ENCODE assay signal across 8 cellular contexts in the genomic region with DNA sequence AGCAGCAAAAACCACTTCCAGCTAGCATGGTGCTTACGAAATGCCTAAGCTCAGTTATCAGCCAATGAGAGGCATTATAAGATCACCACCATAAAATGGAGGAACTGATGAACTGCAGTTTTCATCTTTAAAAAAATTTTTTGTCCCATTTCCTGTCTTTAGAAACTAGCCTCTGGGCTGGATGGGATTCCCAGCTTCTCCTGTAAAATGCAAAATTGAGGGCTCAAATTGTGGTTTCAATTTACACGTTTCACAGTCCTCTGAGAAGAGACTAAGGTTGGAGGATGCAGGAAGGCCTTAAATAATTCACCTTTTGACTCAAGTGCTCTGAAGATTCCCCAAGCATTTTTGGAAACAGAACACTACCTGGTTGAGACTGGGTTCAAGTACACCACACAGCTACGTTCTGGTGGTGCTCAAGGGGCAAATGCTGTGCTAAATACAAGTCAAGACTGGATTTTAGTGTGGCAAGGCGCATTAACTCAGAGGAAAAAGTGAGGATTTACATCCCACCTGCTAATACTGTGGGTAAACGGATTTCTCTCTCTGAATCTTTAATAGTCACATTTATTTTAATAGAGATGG. TPM values are rescaled to one million over a fixed set of nuclear protein-coding genes. Genes with fewer than 3 reads are reported as not detected.
DNase-seq lines count a peak whose midpoint lies in the region; ATAC-seq and TF ChIP-seq lines count a peak whose summit lies in the region.

No MANE protein-coding gene starts in this region.

- H3K27ac Mint-ChIP-seq in T-helper 17 cell: peak overlapping the region; percentile 94

- peaks cover 3% of the 10 kb centered on the region for H3K36me3 Mint-ChIP-seq in T-helper 17 cell (ENCODE audit: low read depth)

- no peak overlapping the region for H4K8ac ChIP-seq in neuronal stem cell (ENCODE audit: low read depth, low read length)

- ATAC-seq in T-helper 17 cell (no peak), HG02623 (IDR thresholded peaks at IDR 0.05; ENCODE audit: unreplicated experiment) (no peak), HG02678 (IDR thresholded peaks at IDR 0.05; ENCODE audit: unreplicated experiment) (no peak)

- H3K23ac ChIP-seq in neuronal stem cell (ENCODE audit: low read depth, low read length, poor library complexity): no peak overlapping the region

- peak overlapping the region; percentile 71 for H3K4me2 ChIP-seq in neuronal stem cell (ENCODE audit: insufficient read depth, low read length, poor library complexity, severe bottlenecking)

- H3K4ac ChIP-seq in neuronal stem cell (ENCODE audit: low read length): no peak overlapping the region

- H3K27me3 Mint-ChIP-seq in T-helper 17 cell: no peaks in the 10 kb centered on the region

- H3K9me3 ChIP-seq in T-helper 17 cell (ENCODE audit: control insufficient read depth, low read length, poor library complexity, severe bottlenecking): no peaks in the 10 kb centered on the region
- H3K9me3 ChIP-seq in esophagus muscularis mucosa: no peaks in the 10 kb centered on the region
- H3K9me3 ChIP-seq in neuronal stem cell (replicated peaks in 1 of 2; ENCODE audit: control insufficient read depth in 2 of 2, insufficient read depth in 1 of 2, low read depth in 1 of 2, low read length in 2 of 2): peaks cover 0 to 7% of the 10 kb centered on the region in 2 donors

- H3K4me1 Mint-ChIP-seq in T-helper 17 cell: peaks cover 29% of the 10 kb centered on the region

- H3K4me1 ChIP-seq in esophagus muscularis mucosa (peaks cover 6 to 20% (median 18%) of the 10 kb centered on the region in 4 donors), neuronal stem cell (ENCODE audit: control insufficient read depth in 2 of 2, insufficient read depth in 1 of 2, low read depth in 1 of 2, low read length in 2 of 2) (no peaks in the 10 kb centered on the region)

- TF ChIP-seq CTCF in C4-2B (conservative IDR thresholded peaks at IDR 0.05) (no peak), HFF-Myc (IDR thresholded peaks at IDR 0.05; ENCODE audit: low read depth, low read length, missing control alignments) (no peak), esophagus muscularis mucosa (IDR thresholded peaks at IDR 0.05) (no peak)

- no peak overlapping the region for H4K91ac ChIP-seq in neuronal stem cell (ENCODE audit: low read depth, low read length, poor library complexity)

- no peak overlapping the region for H3K18ac ChIP-seq in neuronal stem cell (ENCODE audit: low read length)

- H3K27me3 ChIP-seq in esophagus muscularis mucosa (no peaks in the 10 kb centered on the region), neuronal stem cell (ENCODE audit: control insufficient read depth in 3 of 3, insufficient read depth in 3 of 3, low read depth in 1 of 3, low read length in 3 of 3) (no peaks in the 10 kb centered on the region)

- intact Hi-C loops in esophagus muscularis mucosa (cut with DNase I): loop anchor here (2.0 kb wide), 1 partner anchor 119 kb away; the partner anchor contains the start of gene ZNF37A

- H3K27ac ChIP-seq in C4-2B (peak overlapping the region; percentile 92), esophagus muscularis mucosa (replicated peaks in 1 of 4) (peak overlapping the region; percentile 96 to 99 (median 98)), neuronal stem cell (replicated peaks; ENCODE audit: low read length) (no peak overlapping the region)

- TF ChIP-seq POLR2A in esophagus muscularis mucosa (IDR thresholded peaks at IDR 0.05; ENCODE audit: low read depth): no peak

- no peak overlapping the region for H3K9ac ChIP-seq in neuronal stem cell (ENCODE audit: low read depth, low read length, poor library complexity)

- H2BK15ac ChIP-seq in neuronal stem cell (ENCODE audit: low read length): no peak overlapping the region

- DNase-seq in HFF-Myc (ENCODE audit: extremely low read depth, low read depth) (peak; percentile 1), T-helper 17 cell (no peak), esophagus muscularis mucosa (ENCODE audit: extremely low spot score) (no peak), neuronal stem cell (ENCODE audit: low spot score) (no peak), cerebellar nuclear complex (lab: John Stamatoyannopoulos, UW) (no peak)

- H3K36me3 ChIP-seq in esophagus muscularis mucosa (peaks cover 0 to 12% (median 6%) of the 10 kb centered on the region in 4 donors), neuronal stem cell (replicated peaks in 1 of 2; ENCODE audit: control insufficient read depth in 2 of 2, insufficient read depth in 2 of 2, low read length in 2 of 2) (peaks cover 0 to 6% of the 10 kb centered on the region in 2 donors)

- H3K14ac ChIP-seq in neuronal stem cell (ENCODE audit: low read length): no peak overlapping the region

- H2BK120ac ChIP-seq in neuronal stem cell (ENCODE audit: low read depth, low read length): no peak overlapping the region

- peak overlapping the region; percentile 94 for H2AFZ ChIP-seq in neuronal stem cell (ENCODE audit: low read length)

- TF ChIP-seq EP300 in esophagus muscularis mucosa (IDR thresholded peaks at IDR 0.05): no peak

- H3K4me3 ChIP-seq in HFF-Myc (replicated peaks; ENCODE audit: low read depth, low read length) (peak overlapping the region; percentile 66), esophagus muscularis mucosa (peak overlapping the region; percentile 77 to 97 (median 95)), neuronal stem cell (ENCODE audit: low read length in 2 of 2) (peak overlapping the region in 1 of 2 donors; percentile 61)

- 22% methylated on average over 5 of the region's 5 CpGs for WGBS in esophagus muscularis mucosa
- WGBS in neuronal stem cell (ENCODE audit: extremely low coverage in 2 of 2, insufficient read length in 2 of 2, insufficient replicate concordance in 1 of 2), 2 donors: no CpG with 5 or more reads among the region's 5 CpGs

- H2BK12ac ChIP-seq in neuronal stem cell (ENCODE audit: low read length): no peak overlapping the region

- peak overlapping the region; percentile 93 for H3K4me3 Mint-ChIP-seq in T-helper 17 cell

- H2AK5ac ChIP-seq in neuronal stem cell (ENCODE audit: low read depth, low read length): no peak overlapping the region

- no peaks in the 10 kb centered on the region for H3K79me1 ChIP-seq in neuronal stem cell (ENCODE audit: low read depth, low read length)

- H2BK5ac ChIP-seq in neuronal stem cell (ENCODE audit: low read length): no peak overlapping the region

RNA-seq across cellular contexts. Expression of gene ZNF25, which starts 0.9 kb away (rescaled TPM):
- 1 to 10 TPM; 5.8 to 8.3 TPM for total RNA-seq in T-helper 17 cell
- 10 to 100 TPM; 16.4 to 24.5 (median 19.6) TPM for total RNA-seq in esophagus muscularis mucosa
- 2.1 TPM for polyA plus RNA-seq in neuronal stem cell (2013, experiment 1 of 2)
- 2.3 TPM for polyA plus RNA-seq in neuronal stem cell (2013, experiment 2 of 2)

RNA-seq across cellular contexts. Expression of gene ZNF33A, which starts 35.0 kb away (rescaled TPM):
- 10 to 100 TPM; 37.3 to 41.9 TPM for total RNA-seq in T-helper 17 cell
- total RNA-seq in esophagus muscularis mucosa: 10 to 100 TPM; 24.9 to 31.5 (median 26.4) TPM
- polyA plus RNA-seq in neuronal stem cell (2013, experiment 1 of 2): 25.4 TPM
- 25.6 TPM for polyA plus RNA-seq in neuronal stem cell (2013, experiment 2 of 2)
